ENCODE assay signal across 11 cellular contexts in genomic region chr7:140541176-140541512, GRCh38.
DNase-seq lines count a peak whose midpoint lies in the region; ATAC-seq and TF ChIP-seq lines count a peak whose summit lies in the region.
"Had no signal": no experiment of that assay in that cellular context is flagged by ENCODE, and none has a peak within 500 bp of the region (broad histone marks: within the 10 kb centered on the region; RNA-seq: fewer than 3 reads in every experiment).

No MANE protein-coding gene starts in this region.

- H3K36me3 Mint-ChIP-seq in progenitor cell of endocrine pancreas (ENCODE audit: insufficient read depth), result peaks cover 19% of the 10 kb centered on the region

- no TSS peak for BruUV-seq in A673 (replicated peaks; lab: Mats Ljungman, UMichigan)

- H3K4me3 Mint-ChIP-seq in progenitor cell of endocrine pancreas (ENCODE audit: low read depth), result peak overlapping the region; percentile 62

- peak overlapping the region; percentile 96 for H3K27ac Mint-ChIP-seq in progenitor cell of endocrine pancreas

- H3K9me3 ChIP-seq in ES-I3 (ENCODE audit: control insufficient read depth, insufficient read depth, low read length) (no peaks in the 10 kb centered on the region), hepatocyte (ENCODE audit: low read depth) (no peaks in the 10 kb centered on the region), A673 (ENCODE audit: low read depth, low read length, poor library complexity, severe bottlenecking) (no peaks in the 10 kb centered on the region)
- H3K9me3 ChIP-seq: BLaER1 had no signal

- no peaks in the 10 kb centered on the region for H3K27me3 Mint-ChIP-seq in progenitor cell of endocrine pancreas

- H3K9me2 ChIP-seq in hepatocyte (replicated peaks; ENCODE audit: insufficient read depth), result no peaks in the 10 kb centered on the region

- no peak for ATAC-seq in HG03521 (IDR thresholded peaks at IDR 0.05; ENCODE audit: unreplicated experiment)

- H2AFZ ChIP-seq in hepatocyte, result no peak overlapping the region

- intact Hi-C loops in A673 (cut with micrococcal nuclease; ENCODE audit: unreplicated experiment), result no loop called here

- H3K4me3 ChIP-seq in hepatocyte (no peak overlapping the region), A673 (ENCODE audit: low read depth, low read length, poor library complexity, severe bottlenecking) (no peak overlapping the region)
- H3K4me3 ChIP-seq: BLaER1 had no signal

- H3K36me3 ChIP-seq in ES-I3 (ENCODE audit: insufficient read depth, low read length) (no peaks in the 10 kb centered on the region), hepatocyte (replicated peaks; ENCODE audit: insufficient read depth, low read depth) (no peaks in the 10 kb centered on the region), A673 (ENCODE audit: insufficient read depth, low read length, poor library complexity, severe bottlenecking) (no peaks in the 10 kb centered on the region)

- CTCF ChIA-PET in A673 (lab: Charles Lee), result no interaction called here

- TF ChIP-seq CTCF in VCaP (conservative IDR thresholded peaks at IDR 0.05) (no peak), hepatocyte (IDR thresholded peaks at IDR 0.05; ENCODE audit: poor library complexity) (no peak), progenitor cell of endocrine pancreas (IDR thresholded peaks at IDR 0.05; ENCODE audit: unreplicated experiment) (no peak), A673 (conservative IDR thresholded peaks at IDR 0.05; ENCODE audit: low read depth, low read length) (no peak)

- peak overlapping the region; percentile 69 for H3K4me2 ChIP-seq in hepatocyte
- H3K4me2 ChIP-seq: BLaER1 had no signal

- H3K79me2 ChIP-seq in hepatocyte, result no peaks in the 10 kb centered on the region

- DNase-seq in hepatocyte (ENCODE audit: low spot score), result no peak
- no peak for DNase-seq in progenitor cell of endocrine pancreas (ENCODE audit: low spot score, unreplicated experiment)
- DNase-seq in activated CD4-positive, alpha-beta T cell treated with anti-CD3 and anti-CD28 coated beads, Interleukin-2, amount 50 U/mL, for 1 hour, result no peak
- no peak for DNase-seq in HUDEP-2 (lab: John Stamatoyannopoulos, UW; ENCODE audit: unreplicated experiment in 76 of 76)
- no peak for DNase-seq in A673 (ENCODE audit: low spot score)
- DNase-seq: activated CD8-positive, alpha-beta memory T cell treated with anti-CD3 and anti-CD28 coated beads, Interleukin-2, amount 50 U/mL, for 48 hours; hippocampal formation had no signal

- H3K9ac ChIP-seq in ES-I3 (ENCODE audit: low read depth, low read length), result peak overlapping the region; percentile 47; the same call in 1 of the 2 replicates
- H3K9ac ChIP-seq: BLaER1 had no signal

- no peaks in the 10 kb centered on the region for H4K20me1 ChIP-seq in hepatocyte (ENCODE audit: insufficient read depth, poor library complexity, severe bottlenecking)
- H4K20me1 ChIP-seq: BLaER1 had no signal

- peaks cover 33% of the 10 kb centered on the region for H3K4me1 Mint-ChIP-seq in progenitor cell of endocrine pancreas (ENCODE audit: low read depth)

- H3K27ac ChIP-seq in VCaP (peak overlapping the region; percentile 23; the same call in 1 of the 2 replicates), hepatocyte (peak overlapping the region; percentile 88), A673 (ENCODE audit: low read depth, low read length, poor library complexity, severe bottlenecking) (no peak overlapping the region)
- H3K27ac ChIP-seq: BLaER1 had no signal

- WGBS in hepatocyte (ENCODE audit: low lambda C conversion rate, missing lambda C conversion rate), result 50% methylated on average over 4 of the region's 4 CpGs

- POLR2A ChIA-PET in A673 (lab: Charles Lee; ENCODE audit: low non-redundant PET), result no interaction called here

- H3K9me3 Mint-ChIP-seq in progenitor cell of endocrine pancreas (ENCODE audit: low read depth), result no peaks in the 10 kb centered on the region

- H3K4me1 ChIP-seq in ES-I3 (ENCODE audit: insufficient read depth, low read length) (peaks cover 12% of the 10 kb centered on the region), hepatocyte (ENCODE audit: insufficient read depth) (peaks cover 20% of the 10 kb centered on the region), A673 (ENCODE audit: insufficient read depth, low read length, poor library complexity, severe bottlenecking) (peaks cover 10% of the 10 kb centered on the region)

- H3K27me3 ChIP-seq in hepatocyte, result no peaks in the 10 kb centered on the region
- no peaks in the 10 kb centered on the region for H3K27me3 ChIP-seq in A673 (replicated peaks; ENCODE audit: insufficient read depth, low read depth, low read length, poor library complexity)
- H3K27me3 ChIP-seq: BLaER1 had no signal
